ENCODE assay signal across 8 cellular contexts in the genomic region with DNA sequence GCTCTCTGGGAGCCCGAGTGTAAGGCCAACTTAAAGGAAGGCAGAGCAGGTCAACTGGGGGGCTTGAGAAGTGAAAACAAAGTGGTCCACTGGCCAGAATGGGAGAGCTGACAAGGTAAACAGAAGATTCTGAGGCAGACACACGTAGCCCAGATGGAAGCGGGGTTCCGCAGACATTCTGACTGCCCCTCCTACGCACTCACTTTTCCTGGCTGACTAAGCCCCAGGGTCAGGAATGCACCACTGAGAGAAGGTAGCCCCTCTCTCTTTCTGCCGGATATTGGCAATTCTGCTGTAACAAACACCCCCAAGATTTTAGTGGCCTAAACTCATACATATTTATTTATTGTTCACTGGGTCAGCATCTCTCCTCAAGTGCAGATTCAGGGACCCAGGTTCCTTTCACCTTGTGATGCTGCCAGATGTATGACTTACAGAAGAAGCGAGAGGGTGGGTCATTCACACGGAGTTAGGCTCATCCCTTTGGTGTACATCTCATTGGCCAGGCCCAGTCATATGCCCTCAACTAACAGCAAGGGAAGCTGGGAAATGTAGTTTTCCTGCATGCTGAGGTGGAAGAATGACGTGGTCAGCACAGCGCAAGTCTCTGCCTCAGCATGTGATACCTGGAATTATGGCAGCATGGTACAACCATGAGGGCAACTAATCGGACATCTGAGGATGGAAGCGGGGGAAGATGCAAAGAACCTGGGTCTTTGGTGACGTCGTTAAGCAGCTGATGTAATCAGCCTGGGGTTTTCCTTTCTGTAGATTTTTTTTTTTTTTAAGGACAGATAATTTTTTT. TPM values are rescaled to one million over a fixed set of nuclear protein-coding genes. Genes with fewer than 3 reads are reported as not detected.
A peak's percentile ranks its signal among the peaks of the same experiment; 100 is the strongest.
DNase-seq lines count a peak whose midpoint lies in the region; ATAC-seq, FAIRE-seq and TF ChIP-seq lines count a peak whose summit lies in the region.

No MANE protein-coding gene starts in this region.

- H3K36me3 Mint-ChIP-seq in astrocyte (ENCODE audit: low read depth, unreplicated experiment) (no peaks in the 10 kb centered on the region), osteocyte (ENCODE audit: unreplicated experiment) (peaks cover 9% of the 10 kb centered on the region)

- H3K4me1 Mint-ChIP-seq in astrocyte (ENCODE audit: low read depth, unreplicated experiment) (no peaks in the 10 kb centered on the region), osteocyte (ENCODE audit: unreplicated experiment) (peaks cover 26% of the 10 kb centered on the region)

- ATAC-seq in GM18873 (IDR thresholded peaks at IDR 0.05; ENCODE audit: low FRiP score, unreplicated experiment) (peak; percentile 93), HG03175 (IDR thresholded peaks at IDR 0.05; ENCODE audit: unreplicated experiment) (peak; percentile 93)

- H4K20me1 ChIP-seq in astrocyte (ENCODE audit: insufficient read depth, low read length), result no peaks in the 10 kb centered on the region

- H3K9me3 Mint-ChIP-seq in astrocyte (ENCODE audit: unreplicated experiment) (peaks cover 5% of the 10 kb centered on the region), osteocyte (ENCODE audit: unreplicated experiment) (peaks cover 3% of the 10 kb centered on the region)

- TF ChIP-seq CTCF in astrocyte (IDR thresholded peaks at IDR 0.05; ENCODE audit: insufficient read depth, low read depth, low read length), result no peak
- no peak for TF ChIP-seq CTCF in osteocyte (IDR thresholded peaks at IDR 0.05)

- peak overlapping the region; percentile 64 for H2AFZ ChIP-seq in astrocyte (ENCODE audit: low read depth, low read length)

- H3K27ac ChIP-seq in SK-N-MC, result no peak overlapping the region
- H3K27ac ChIP-seq in astrocyte (ENCODE audit: low read depth, low read length), result no peak overlapping the region

- no peaks in the 10 kb centered on the region for H3K27me3 ChIP-seq in astrocyte (ENCODE audit: insufficient read depth, low read length)

- no peaks in the 10 kb centered on the region for H3K9me3 ChIP-seq in SK-N-MC (ENCODE audit: low read depth, low read length)
- H3K9me3 ChIP-seq in astrocyte (ENCODE audit: insufficient read depth, low read depth, low read length), result no peaks in the 10 kb centered on the region

- no peak overlapping the region for H3K9ac ChIP-seq in SK-N-MC (ENCODE audit: insufficient read length)
- no peak overlapping the region for H3K9ac ChIP-seq in astrocyte (ENCODE audit: low read length)

- H3K27me3 Mint-ChIP-seq in astrocyte (ENCODE audit: low read depth, unreplicated experiment) (no peaks in the 10 kb centered on the region), osteocyte (ENCODE audit: unreplicated experiment) (no peaks in the 10 kb centered on the region)

- H3K4me1 ChIP-seq in astrocyte (ENCODE audit: insufficient read depth, low read length), result peaks cover 7% of the 10 kb centered on the region

- no peaks in the 10 kb centered on the region for H3K79me2 ChIP-seq in astrocyte (ENCODE audit: insufficient read depth, low read length)

- no peaks in the 10 kb centered on the region for H3K36me3 ChIP-seq in SK-N-MC (ENCODE audit: insufficient read depth, low read length)
- no peaks in the 10 kb centered on the region for H3K36me3 ChIP-seq in astrocyte (ENCODE audit: insufficient read depth, low read length)

- DNase-seq in A172 (ENCODE audit: low spot score) (peak; percentile 88), SK-N-MC (ENCODE audit: low read depth, low spot score) (peak; percentile 14), astrocyte (ENCODE audit: low read depth) (peak; percentile 84), iPS DF 4.7 (ENCODE audit: extremely low read depth, low spot score) (peak; percentile 76), osteocyte (ENCODE audit: extremely low spot score, unreplicated experiment) (no peak)
- peak; percentile 28 to 61 (median 40) for DNase-seq in stimulated activated CD4-positive, alpha-beta T cell treated with anti-CD3 and anti-CD28 coated beads, Interleukin-12 subunit alpha, Interleukin-12 subunit beta, amount 100 ng/mL, for 48 hours (ENCODE audit: low read depth in 2 of 3, low spot score in 1 of 3)

- FAIRE-seq in astrocyte (lab: Jason Lieb, UNC), result peak; percentile 5

- H3K4me3 ChIP-seq in SK-N-MC (no peak overlapping the region), astrocyte (ENCODE audit: insufficient read depth, low read depth, low read length) (no peak overlapping the region)

- H3K27ac Mint-ChIP-seq in astrocyte (ENCODE audit: unreplicated experiment), result peak overlapping the region; percentile 37
- no peak overlapping the region for H3K27ac Mint-ChIP-seq in osteocyte (ENCODE audit: unreplicated experiment)

- H3K4me3 Mint-ChIP-seq in astrocyte (ENCODE audit: unreplicated experiment) (peak overlapping the region; percentile 30), osteocyte (ENCODE audit: unreplicated experiment) (no peak overlapping the region)

- peak overlapping the region; percentile 56 for H3K4me2 ChIP-seq in astrocyte (ENCODE audit: low read length)

RNA-seq across cellular contexts. Expression of a gene that starts 43.5 kb away (rescaled TPM):
- total RNA-seq in A172 (2014; rRNA removed; shearing (Covaris generic)), result 55.4 and 62.2 TPM in 2 replicates
- total RNA-seq in astrocyte, result 57.8 and 67.5 TPM in 2 replicates
- 114 and 124 TPM in 2 replicates for total RNA-seq in osteocyte

RNA-seq across cellular contexts. Expression of a gene that starts 43.5 kb away (rescaled TPM):
- total RNA-seq in A172 (2014; rRNA removed; shearing (Covaris generic)), result 21.7 and 22.6 TPM in 2 replicates
- total RNA-seq in astrocyte (17.8 and 22.1 TPM in 2 replicates), osteocyte (63.9 and 68.2 TPM in 2 replicates)
